ENCODE assay signal across 8 cellular contexts in genomic region chr1:243917177-243917862, GRCh38.
DNase-seq lines count a peak whose midpoint lies in the region; ATAC-seq and TF ChIP-seq lines count a peak whose summit lies in the region.

No MANE protein-coding gene starts in this region.

- peaks cover 1% of the 10 kb centered on the region; the same call in 1 of the 2 replicates for H3K27me3 Mint-ChIP-seq in HFFc6 (ENCODE audit: insufficient read depth)

- H3K4me3 Mint-ChIP-seq in HFFc6, result peak overlapping the region; percentile 98

- H3K27ac ChIP-seq in VCaP (peak overlapping the region; percentile 70), left lung (no peak overlapping the region)

- H3K27me3 ChIP-seq in left lung, result peaks cover 22 to 52% of the 10 kb centered on the region in 2 donors

- H3K36me3 ChIP-seq in left lung, result no peaks in the 10 kb centered on the region

- intact Hi-C loops in left lung (cut with DNase I), result no loop called here

- H3K4me1 Mint-ChIP-seq in HFFc6 (ENCODE audit: low read depth), result peaks cover 28% of the 10 kb centered on the region

- TF ChIP-seq CTCF in AG09309 (IDR thresholded peaks at IDR 0.05; ENCODE audit: control insufficient read depth, insufficient read depth, low read depth, low read length, missing control alignments) (no peak), HFFc6 (IDR thresholded peaks at IDR 0.05) (peak; percentile 50; the same call in 1 of the 2 replicates), VCaP (conservative IDR thresholded peaks at IDR 0.05) (0 out of 2 replicates have a peak, but pooled peaks have one; percentile 7), left lung (IDR thresholded peaks at IDR 0.05) (no peak)

- DNase-seq in AG09309 (ENCODE audit: low read depth) (peak; percentile 24), HFFc6 (peak; percentile 80), dermis blood vessel endothelial cell (peak; percentile 79), left lung (peak in 1 of 2 donors; percentile 78), NCI-H1930 (lab: John Stamatoyannopoulos, UW) (no peak)
- DNase-seq in stimulated activated CD4-positive, alpha-beta T cell treated with anti-CD3 and anti-CD28 coated beads, Interleukin-1b, Interleukin-23, amount 100 ng/mL, for 48 hours, result peak; percentile 7

- H3K9me3 Mint-ChIP-seq in HFFc6, result no peaks in the 10 kb centered on the region

- peak; percentile 84 for ATAC-seq in left lung
- no peak for ATAC-seq in HG02588 (IDR thresholded peaks at IDR 0.05; ENCODE audit: unreplicated experiment)

- H3K36me3 Mint-ChIP-seq in HFFc6 (ENCODE audit: low read depth), result no peaks in the 10 kb centered on the region

- H3K4me3 ChIP-seq in AG09309 (ENCODE audit: control insufficient read depth, low read depth, low read length), result peak overlapping the region; percentile 50
- peak overlapping the region; percentile 27 to 36 for H3K4me3 ChIP-seq in left lung

- peak overlapping the region; percentile 98 for H3K27ac Mint-ChIP-seq in HFFc6

- H3K9me3 ChIP-seq in left lung, result no peaks in the 10 kb centered on the region

- H3K4me1 ChIP-seq in left lung, result peaks cover 6 to 18% of the 10 kb centered on the region in 2 donors

Comparison
In these comparisons a context has a peak if more than half of its experiments do, and no peak if none do; other contexts are left out.
1. DNase-seq: peak in AG09309 (single experiment), HFFc6 (single experiment), dermis blood vessel endothelial cell (single experiment) and stimulated activated CD4-positive, alpha-beta T cell treated with anti-CD3 and anti-CD28 coated beads, Interleukin-1b, Interleukin-23, amount 100 ng/mL, for 48 hours (single experiment); none in NCI-H1930 (0 of 2).
2. CTCF ChIP-seq: peak in HFFc6 (single experiment) and VCaP (single experiment); none in AG09309 (single experiment) and left lung (0 of 2).